Comparison of ENCODE assay signal across 1 cellular context in genomic region chr5:72067682-72068470, GRCh38.
TF ChIP-seq lines count a peak whose summit lies in the region.

No MANE protein-coding gene starts in this region.

TF ChIP-seq in GM23338, 12 proteins besides CTCF, POLR2A, EP300 and RAD21 (continued from another document):
- TF ChIP-seq REST (IDR thresholded peaks at IDR 0.05; ENCODE audit: unreplicated experiment): no peak
- no peak for TF ChIP-seq JUNB (IDR thresholded peaks at IDR 0.05; ENCODE audit: unreplicated experiment)
- no peak for TF ChIP-seq NANOG (IDR thresholded peaks at IDR 0.05; ENCODE audit: borderline replicate concordance)
- TF ChIP-seq ZNF114 (CRISPR knock-in tag; IDR thresholded peaks at IDR 0.05): no peak
- no peak for TF ChIP-seq EZH2 (IDR thresholded peaks at IDR 0.05; ENCODE audit: low read depth, unreplicated experiment)
- no peak for TF ChIP-seq ZNF331 (CRISPR knock-in tag; IDR thresholded peaks at IDR 0.05; ENCODE audit: low read depth)
- TF ChIP-seq POLR2AphosphoS5 (IDR thresholded peaks at IDR 0.05; ENCODE audit: low read depth): no peak
- no peak for TF ChIP-seq STAT1 (IDR thresholded peaks at IDR 0.05; ENCODE audit: unreplicated experiment)
